11 cellular contexts compared by ENCODE assay signal in genomic region chr15:66908503-66909095, GRCh38.
DNase-seq lines count a peak whose midpoint lies in the region; ATAC-seq and TF ChIP-seq lines count a peak whose summit lies in the region.
"Had no signal": no experiment of that assay in that cellular context is flagged by ENCODE, and none has a peak within 500 bp of the region (broad histone marks: within the 10 kb centered on the region; RNA-seq: fewer than 3 reads in every experiment).

No MANE protein-coding gene starts in this region.

- H2AFZ ChIP-seq in fibroblast of lung (ENCODE audit: low read length): peak overlapping the region; percentile 74

- peak overlapping the region; percentile 65 for H3K4me2 ChIP-seq in BLaER1
- peak overlapping the region; percentile 54 for H3K4me2 ChIP-seq in fibroblast of lung (ENCODE audit: extremely low read depth, insufficient read depth, low read length)

- no peak for ATAC-seq in GM19324 (IDR thresholded peaks at IDR 0.05; ENCODE audit: low FRiP score, unreplicated experiment)

- no peaks in the 10 kb centered on the region for H3K79me2 ChIP-seq in fibroblast of lung (ENCODE audit: control insufficient read depth, insufficient read depth, low read length)

- no peak for TF ChIP-seq POLR2A in prostate gland (IDR thresholded peaks at IDR 0.05)

- DNase-seq in NCI-H82 (lab: John Stamatoyannopoulos, UW) (peak; percentile 83), fibroblast of lung (ENCODE audit: low read depth in 2 of 2) (no peak), prostate gland (ENCODE audit: low spot score) (no peak), HPDE6-E6E7 (ENCODE audit: extremely low spot score) (no peak), NCI-H187 treated with DMSO at 0.1 percent for 48 hours (lab: John Stamatoyannopoulos, UW) (no peak)
- no peak for DNase-seq in activated effector memory CD4-positive, alpha-beta T cell treated with Interleukin-2 at 50 U/mL for 16 hours
- DNase-seq: activated T-cell treated with anti-CD3 and anti-CD28 coated beads for 4 hours, T1000 had no signal

- TF ChIP-seq CTCF in fibroblast of lung (conservative IDR thresholded peaks at IDR 0.05 in 1 of 2, IDR thresholded peaks at IDR 0.05 in 1 of 2; ENCODE audit: low read depth in 1 of 2, low read length in 2 of 2) (no peak), prostate gland (IDR thresholded peaks at IDR 0.05) (no peak)

- H3K36me3 ChIP-seq in BLaER1 (no peaks in the 10 kb centered on the region), fibroblast of lung (ENCODE audit: control insufficient read depth, insufficient read depth, low read length) (no peaks in the 10 kb centered on the region), prostate gland (no peaks in the 10 kb centered on the region)

- H3K27ac ChIP-seq in BLaER1 (no peak overlapping the region), fibroblast of lung (ENCODE audit: insufficient read depth, low read length) (no peak overlapping the region), prostate gland (peak overlapping the region; percentile 1 to 3)

- intact Hi-C loops in prostate gland (cut with DNase I): no loop called here

- WGBS in prostate gland: 25% methylated on average over 5 of the region's 5 CpGs

- peaks cover 6% of the 10 kb centered on the region for H3K9me3 ChIP-seq in BLaER1
- H3K9me3 ChIP-seq in fibroblast of lung (ENCODE audit: control insufficient read depth, insufficient read depth, low read depth, low read length): no peaks in the 10 kb centered on the region
- H3K9me3 ChIP-seq in prostate gland: no peaks in the 10 kb centered on the region
- H3K9me3 ChIP-seq: testis had no signal

- H4K20me1 ChIP-seq in BLaER1: peaks cover 14% of the 10 kb centered on the region
- no peaks in the 10 kb centered on the region for H4K20me1 ChIP-seq in fibroblast of lung (ENCODE audit: control insufficient read depth, extremely low read depth, insufficient read depth, low read length)

- H3K27me3 ChIP-seq in BLaER1 (peaks cover 12% of the 10 kb centered on the region), fibroblast of lung (ENCODE audit: control insufficient read depth, insufficient read depth, low read length) (no peaks in the 10 kb centered on the region), prostate gland (replicated peaks; ENCODE audit: insufficient read depth) (no peaks in the 10 kb centered on the region)
- H3K27me3 ChIP-seq: testis had no signal

- H3K4me3 ChIP-seq in BLaER1: no peak overlapping the region
- H3K4me3 ChIP-seq in fibroblast of lung (replicated peaks in 1 of 4; ENCODE audit: control extremely low read depth in 1 of 4, insufficient read depth in 1 of 4, low read depth in 3 of 4, low read length in 4 of 4): no peak overlapping the region
- H3K4me3 ChIP-seq in prostate gland: no peak overlapping the region
- H3K4me3 ChIP-seq: testis had no signal

- H3K9ac ChIP-seq in BLaER1: no peak overlapping the region
- no peak overlapping the region for H3K9ac ChIP-seq in fibroblast of lung (ENCODE audit: insufficient read depth, low read length)

- H3K4me1 ChIP-seq in BLaER1 (peaks cover 52% of the 10 kb centered on the region), fibroblast of lung (ENCODE audit: control insufficient read depth, extremely low read depth, insufficient read depth, low read length) (peaks cover 13% of the 10 kb centered on the region), prostate gland (replicated peaks) (no peaks in the 10 kb centered on the region)
- H3K4me1 ChIP-seq: testis had no signal

Comparison
In these comparisons a context has a peak if more than half of its experiments do, and no peak if none do; other contexts are left out.
1. H3K27ac ChIP-seq: peak in prostate gland (2 of 2); none in BLaER1 (single experiment) and fibroblast of lung (single experiment).